ENCODE assay signal across 16 cellular contexts in genomic region chr18:24112464-24112863, GRCh38. TPM values are rescaled to one million over a fixed set of nuclear protein-coding genes. Genes with fewer than 3 reads are reported as not detected.
DNase-seq lines count a peak whose midpoint lies in the region; ATAC-seq, FAIRE-seq and TF ChIP-seq lines count a peak whose summit lies in the region.
"Had no signal": no experiment of that assay in that cellular context is flagged by ENCODE, and none has a peak within 500 bp of the region (broad histone marks: within the 10 kb centered on the region; RNA-seq: fewer than 3 reads in every experiment).

No MANE protein-coding gene starts in this region.

- TF ChIP-seq POLR2A in H54 (IDR thresholded peaks at IDR 0.05; ENCODE audit: low read depth, low read length) = no peak

- no peaks in the 10 kb centered on the region for H3K9me3 ChIP-seq in CD4-positive, alpha-beta T cell (ENCODE audit: control insufficient read depth, low read length)
- no peaks in the 10 kb centered on the region for H3K9me3 ChIP-seq in naive thymus-derived CD4-positive, alpha-beta T cell (ENCODE audit: control insufficient read depth in 2 of 3, low read length in 3 of 3)
- H3K9me3 ChIP-seq: SK-N-SH had no signal

- POLR2A ChIA-PET in CD4-positive, alpha-beta T cell (lab: Charles Lee) = no interaction called here
- POLR2A ChIA-PET in naive thymus-derived CD4-positive, alpha-beta T cell (lab: Charles Lee) = interaction anchor here (0.6 to 1.0 kb wide), 3 partner anchors 55 to 254 kb away, joined by 3 to 7 read pairs (median 3); no protein-coding TSS in a partner anchor

- H3K4me1 ChIP-seq in naive thymus-derived CD4-positive, alpha-beta T cell (ENCODE audit: control insufficient read depth in 2 of 2, insufficient read depth in 2 of 2, low read length in 2 of 2) = no peaks in the 10 kb centered on the region
- H3K4me1 ChIP-seq: Peyer's patch had no signal

- ATAC-seq in CD4-positive, alpha-beta T cell (ENCODE audit: poor library complexity) = no peak
- no peak for ATAC-seq in activated naive CD8-positive, alpha-beta T cell treated with anti-CD3 and anti-CD28 coated beads, Interleukin-2, amount 50 U/mL, for 24 hours
- ATAC-seq in naive thymus-derived CD4-positive, alpha-beta T cell = no peak
- ATAC-seq in HG02981 (IDR thresholded peaks at IDR 0.05; ENCODE audit: unreplicated experiment) = no peak

- H3K27ac Mint-ChIP-seq in CD4-positive, alpha-beta T cell = peak overlapping the region; percentile 66
- H3K27ac Mint-ChIP-seq in Calu3 (ENCODE audit: unreplicated experiment) = peak overlapping the region; percentile 67
- peak overlapping the region; percentile 44 for H3K27ac Mint-ChIP-seq in activated naive CD8-positive, alpha-beta T cell treated with anti-CD3 and anti-CD28 coated beads, Interleukin-2, amount 50 U/mL, for 24 hours
- peak overlapping the region in 7 of 9 donors; percentile 1 to 82 (median 64) for H3K27ac Mint-ChIP-seq in naive thymus-derived CD4-positive, alpha-beta T cell

- H3K4me3 Mint-ChIP-seq in CD4-positive, alpha-beta T cell = no peak overlapping the region
- H3K4me3 Mint-ChIP-seq in Calu3 (ENCODE audit: low read depth, unreplicated experiment) = peak overlapping the region; percentile 67
- H3K4me3 Mint-ChIP-seq in activated naive CD8-positive, alpha-beta T cell treated with anti-CD3 and anti-CD28 coated beads, Interleukin-2, amount 50 U/mL, for 24 hours = no peak overlapping the region
- no peak overlapping the region for H3K4me3 Mint-ChIP-seq in naive thymus-derived CD4-positive, alpha-beta T cell

- no TSS peak for BruUV-seq in Calu3 (replicated peaks; lab: Mats Ljungman, UMichigan)

- peaks cover 63% of the 10 kb centered on the region for H3K36me3 Mint-ChIP-seq in CD4-positive, alpha-beta T cell (ENCODE audit: low read depth)
- no peaks in the 10 kb centered on the region for H3K36me3 Mint-ChIP-seq in Calu3 (ENCODE audit: insufficient read depth, unreplicated experiment)
- H3K36me3 Mint-ChIP-seq in activated naive CD8-positive, alpha-beta T cell treated with anti-CD3 and anti-CD28 coated beads, Interleukin-2, amount 50 U/mL, for 24 hours (ENCODE audit: low read depth) = peaks cover 18% of the 10 kb centered on the region
- peaks cover 5 to 26% (median 13%) of the 10 kb centered on the region in 5 donors for H3K36me3 Mint-ChIP-seq in naive thymus-derived CD4-positive, alpha-beta T cell

- peaks cover 0 to 53% (median 8%) of the 10 kb centered on the region in 3 experiments for H3K36me3 ChIP-seq in naive thymus-derived CD4-positive, alpha-beta T cell (ENCODE audit: control insufficient read depth in 2 of 3, insufficient read depth in 3 of 3, low read length in 3 of 3)

- no peak overlapping the region for H3K4me3 ChIP-seq in naive thymus-derived CD4-positive, alpha-beta T cell (ENCODE audit: low read length)

- no peaks in the 10 kb centered on the region for H3K27me3 ChIP-seq in CD4-positive, alpha-beta T cell (ENCODE audit: control insufficient read depth, insufficient read depth, low read length)
- H3K27me3 ChIP-seq in naive thymus-derived CD4-positive, alpha-beta T cell (ENCODE audit: control insufficient read depth in 2 of 2, insufficient read depth in 2 of 2, low read length in 2 of 2) = no peaks in the 10 kb centered on the region
- H3K27me3 ChIP-seq: Peyer's patch had no signal

- H3K27me3 Mint-ChIP-seq in CD4-positive, alpha-beta T cell = no peaks in the 10 kb centered on the region
- no peaks in the 10 kb centered on the region for H3K27me3 Mint-ChIP-seq in Calu3 (ENCODE audit: unreplicated experiment)
- no peaks in the 10 kb centered on the region for H3K27me3 Mint-ChIP-seq in activated naive CD8-positive, alpha-beta T cell treated with anti-CD3 and anti-CD28 coated beads, Interleukin-2, amount 50 U/mL, for 24 hours
- H3K27me3 Mint-ChIP-seq in naive thymus-derived CD4-positive, alpha-beta T cell = no peaks in the 10 kb centered on the region

- DNase-seq in CD4-positive, alpha-beta T cell = no peak
- no peak for DNase-seq in Calu3
- no peak for DNase-seq in activated naive CD8-positive, alpha-beta T cell treated with anti-CD3 and anti-CD28 coated beads, Interleukin-2, amount 50 U/mL, for 24 hours
- no peak for DNase-seq in naive thymus-derived CD4-positive, alpha-beta T cell
- no peak for DNase-seq in NCI-H2227 treated with DMSO at 0.1 percent for 48 hours (lab: John Stamatoyannopoulos, UW)
- no peak for DNase-seq in SIG-M5 (lab: John Stamatoyannopoulos, UW)
- no peak for DNase-seq in H54 (ENCODE audit: insufficient read length, low spot score)
- DNase-seq: DMS79 treated with DMSO at 0.1 percent for 48 hours, Karpas-422, MM.1S, NCI-H1092 treated with DMSO at 0.1 percent for 48 hours, NCI-H226, Right ventricle myocardium superior, SK-N-SH had no signal

- no peaks in the 10 kb centered on the region for H3K9me3 Mint-ChIP-seq in CD4-positive, alpha-beta T cell
- H3K9me3 Mint-ChIP-seq in Calu3 (ENCODE audit: low read depth, unreplicated experiment) = no peaks in the 10 kb centered on the region
- H3K9me3 Mint-ChIP-seq in activated naive CD8-positive, alpha-beta T cell treated with anti-CD3 and anti-CD28 coated beads, Interleukin-2, amount 50 U/mL, for 24 hours = no peaks in the 10 kb centered on the region
- H3K9me3 Mint-ChIP-seq in naive thymus-derived CD4-positive, alpha-beta T cell = peaks cover 0 to 3% (median 0%) of the 10 kb centered on the region in 11 donors

- CTCF ChIA-PET in CD4-positive, alpha-beta T cell (lab: Charles Lee) = no interaction called here
- CTCF ChIA-PET in Calu3 (lab: Charles Lee) = interaction anchor here (0.6 to 1.8 kb wide), 3 partner anchors 96 to 147 kb away, joined by 4 to 8 read pairs (median 6); no protein-coding TSS in a partner anchor
- CTCF ChIA-PET in naive thymus-derived CD4-positive, alpha-beta T cell (lab: Charles Lee) = interaction anchor here (0.7 to 1.0 kb wide), 3 partner anchors 288 to 596 kb away, joined by 3 read pairs; no protein-coding TSS in a partner anchor

- no peak for TF ChIP-seq CTCF in CD4-positive, alpha-beta T cell (IDR thresholded peaks at IDR 0.05)
- TF ChIP-seq CTCF in Calu3 (IDR thresholded peaks at IDR 0.05; ENCODE audit: unreplicated experiment) = no peak

- intact Hi-C loops in CD4-positive, alpha-beta T cell (cut with DNase I, micrococcal nuclease) = no loop called here
- intact Hi-C loops in Calu3 (cut with micrococcal nuclease; ENCODE audit: unreplicated experiment) = loop anchor here (5.0 to 10.0 kb wide), 3 partner anchors 35 to 288 kb away; no protein-coding TSS in a partner anchor
- intact Hi-C loops in naive thymus-derived CD4-positive, alpha-beta T cell (cut with micrococcal nuclease) = no loop called here

- FAIRE-seq in H54 (lab: Jason Lieb, UNC) = no peak

- no peak overlapping the region for H3K27ac ChIP-seq in CD4-positive, alpha-beta T cell (ENCODE audit: low read depth, low read length)
- no peak overlapping the region for H3K27ac ChIP-seq in naive thymus-derived CD4-positive, alpha-beta T cell (ENCODE audit: low read depth, low read length)
- H3K27ac ChIP-seq: Peyer's patch had no signal

- peaks cover 36% of the 10 kb centered on the region for H3K4me1 Mint-ChIP-seq in CD4-positive, alpha-beta T cell (ENCODE audit: low read depth)
- H3K4me1 Mint-ChIP-seq in Calu3 (ENCODE audit: low read depth, unreplicated experiment) = peaks cover 39% of the 10 kb centered on the region
- peaks cover 40% of the 10 kb centered on the region for H3K4me1 Mint-ChIP-seq in activated naive CD8-positive, alpha-beta T cell treated with anti-CD3 and anti-CD28 coated beads, Interleukin-2, amount 50 U/mL, for 24 hours
- peaks cover 7 to 48% (median 42%) of the 10 kb centered on the region in 7 donors for H3K4me1 Mint-ChIP-seq in naive thymus-derived CD4-positive, alpha-beta T cell

RNA-seq across cellular contexts. Expression of gene CABYR, which starts 26.4 kb away (rescaled TPM):
- total RNA-seq in CD4-positive, alpha-beta T cell = under 1 TPM; 0.75 to 0.85 TPM
- 10.6 and 12.8 TPM in 2 replicates for total RNA-seq in Calu3 (2022)
- 1 to 10 TPM in 3 of 5 experiments, under 1 TPM in 2; 0.65 to 1.4 (median 1.1) TPM for total RNA-seq in naive thymus-derived CD4-positive, alpha-beta T cell
- under 1 TPM in 1 of 2 donors, not detected in 1; 0.74 TPM for polyA plus RNA-seq in naive thymus-derived CD4-positive, alpha-beta T cell
- total RNA-seq: Right ventricle myocardium superior had no signal
